In the genomic region with DNA sequence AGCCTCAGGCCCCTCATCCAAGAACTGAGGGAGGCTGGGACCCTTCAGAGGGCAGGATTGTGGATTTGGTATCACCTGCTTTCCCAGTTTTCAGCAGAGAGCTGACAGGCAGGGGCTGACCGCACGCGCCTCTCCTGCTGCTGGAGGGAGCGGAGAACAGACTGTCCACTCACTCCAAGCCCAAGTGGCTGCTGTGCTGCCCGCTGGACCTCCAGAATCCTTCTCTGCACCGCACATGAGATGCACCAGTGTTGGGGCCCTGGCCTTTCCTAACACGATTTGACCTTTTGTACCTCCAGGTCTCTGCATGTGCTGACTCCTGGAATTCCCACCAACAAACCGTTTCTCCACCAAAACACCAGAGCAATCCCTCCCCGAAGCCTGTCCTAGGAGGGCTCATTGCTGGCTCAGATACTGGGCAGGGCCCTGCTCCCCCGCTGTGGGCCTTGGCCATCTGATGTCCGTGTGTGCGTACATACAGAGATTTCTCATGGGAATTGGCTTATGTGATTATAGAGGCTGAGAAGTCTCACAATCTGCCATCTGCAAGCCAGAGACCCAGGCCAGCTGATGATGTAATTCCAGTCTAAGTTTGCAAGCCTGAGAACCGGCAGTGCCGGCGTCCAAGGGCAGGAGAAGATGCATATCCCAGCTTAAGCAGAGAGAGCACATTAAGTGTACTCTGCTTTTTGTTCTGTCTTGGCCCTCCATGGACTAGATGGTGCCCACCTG, we compare ENCODE assay signal across 15 cellular contexts.
A peak's percentile ranks its signal among the peaks of the same experiment; 100 is the strongest.
DNase-seq lines count a peak whose midpoint lies in the region; ATAC-seq and TF ChIP-seq lines count a peak whose summit lies in the region.
"Had no signal": no experiment of that assay in that cellular context is flagged by ENCODE, and none has a peak within 500 bp of the region (broad histone marks: within the 10 kb centered on the region; RNA-seq: fewer than 3 reads in every experiment).

No MANE protein-coding gene starts in this region.

- no peak overlapping the region for H2AFZ ChIP-seq in smooth muscle cell (ENCODE audit: low read depth)

- peak overlapping the region; percentile 48 for H3K27ac ChIP-seq in smooth muscle cell (ENCODE audit: low read depth)
- H3K27ac ChIP-seq: A549, thyroid gland had no signal

- H4K20me1 ChIP-seq in smooth muscle cell (ENCODE audit: low read depth), result no peaks in the 10 kb centered on the region

- 46% methylated on average over 15 of the region's 15 CpGs for WGBS in smooth muscle cell (ENCODE audit: low lambda C conversion rate)

- no peak for TF ChIP-seq CTCF in smooth muscle cell (IDR thresholded peaks at IDR 0.05; ENCODE audit: borderline replicate concordance, insufficient read depth, poor library complexity, severe bottlenecking)

- peaks cover 10% of the 10 kb centered on the region for H3F3A ChIP-seq in smooth muscle cell (ENCODE audit: low read depth)

- no peaks in the 10 kb centered on the region for H3K79me2 ChIP-seq in smooth muscle cell (ENCODE audit: low read depth)

- H3K27me3 ChIP-seq in smooth muscle cell (ENCODE audit: low read depth), result no peaks in the 10 kb centered on the region
- H3K27me3 ChIP-seq: thyroid gland had no signal

- peaks cover 10% of the 10 kb centered on the region for H3K36me3 Mint-ChIP-seq in activated T-helper 1 cell treated with anti-CD3 and anti-CD28 coated beads, Interleukin-12 subunit alpha, Interleukin-12 subunit beta, Interleukin-2, Interleukin-4 antibody, amounts not matched to agents 30 ng/mL and 10 ng/mL and 1 ng/mL, durations not matched to agents 14 hours and 24 hours and 36 hours (ENCODE audit: low read depth)

- H3K9ac ChIP-seq in smooth muscle cell (ENCODE audit: low read depth), result no peak overlapping the region

- H3K4me2 ChIP-seq in smooth muscle cell, result peak overlapping the region; percentile 0
- H3K4me2 ChIP-seq: A549 had no signal

- H3K4me1 ChIP-seq in smooth muscle cell (ENCODE audit: low read depth), result peaks cover 17% of the 10 kb centered on the region
- H3K4me1 ChIP-seq: A549, thyroid gland had no signal

- H3K4me3 ChIP-seq in smooth muscle cell, result no peak overlapping the region
- H3K4me3 ChIP-seq: A549, thyroid gland had no signal

- H3K27ac Mint-ChIP-seq in activated T-helper 1 cell treated with anti-CD3 and anti-CD28 coated beads, Interleukin-12 subunit alpha, Interleukin-12 subunit beta, Interleukin-2, Interleukin-4 antibody, amounts not matched to agents 30 ng/mL and 10 ng/mL and 1 ng/mL, durations not matched to agents 14 hours and 24 hours and 36 hours, result peak overlapping the region; percentile 49
- H3K27ac Mint-ChIP-seq: dendritic cell treated with granulocyte-macrophage colony-stimulating factor and Interleukin-4, amounts not matched to agents 40 ng/mL and 50 ng/mL, for 4 days; HFFc6 had no signal

- H3K27me3 Mint-ChIP-seq in activated T-helper 1 cell treated with anti-CD3 and anti-CD28 coated beads, Interleukin-12 subunit alpha, Interleukin-12 subunit beta, Interleukin-2, Interleukin-4 antibody, amounts not matched to agents 30 ng/mL and 10 ng/mL and 1 ng/mL, durations not matched to agents 14 hours and 24 hours and 36 hours (ENCODE audit: insufficient read depth), result no peaks in the 10 kb centered on the region

- no peaks in the 10 kb centered on the region for H3K36me3 ChIP-seq in smooth muscle cell (ENCODE audit: low read depth)
- H3K36me3 ChIP-seq: thyroid gland had no signal

- peaks cover 72% of the 10 kb centered on the region for H3K4me1 Mint-ChIP-seq in activated T-helper 1 cell treated with anti-CD3 and anti-CD28 coated beads, Interleukin-12 subunit alpha, Interleukin-12 subunit beta, Interleukin-2, Interleukin-4 antibody, amounts not matched to agents 30 ng/mL and 10 ng/mL and 1 ng/mL, durations not matched to agents 14 hours and 24 hours and 36 hours (ENCODE audit: low read depth)

- peak; percentile 42 for DNase-seq in NCI-H2171 treated with DMSO at 0.1 percent for 48 hours (lab: John Stamatoyannopoulos, UW)
- DNase-seq in NCI-H2171 (lab: John Stamatoyannopoulos, UW), result no peak
- no peak for DNase-seq in activated T-helper 1 cell treated with anti-CD3 and anti-CD28 coated beads, Interleukin-12 subunit alpha, Interleukin-12 subunit beta, Interleukin-2, Interleukin-4 antibody, amounts not matched to agents 30 ng/mL and 10 ng/mL and 1 ng/mL, durations not matched to agents 14 hours and 24 hours and 36 hours (ENCODE audit: low spot score)
- peak; percentile 77 for DNase-seq in left ventricle myocardium superior
- DNase-seq in smooth muscle cell (lab: John Stamatoyannopoulos, UW; ENCODE audit: unreplicated experiment), result no peak
- DNase-seq in activated CD4-positive, alpha-beta T cell treated with anti-CD3 and anti-CD28 coated beads, Interleukin-2, amount 50 U/mL, for 1 hour, result no peak
- DNase-seq in HUDEP-2 (lab: John Stamatoyannopoulos, UW; ENCODE audit: unreplicated experiment in 76 of 76), result no peak
- DNase-seq: foreskin fibroblast, HFFc6, NCI-H774, small intestine, thyroid gland had no signal

- intact Hi-C loops in activated T-helper 1 cell treated with anti-CD3 and anti-CD28 coated beads, Interleukin-12 subunit alpha, Interleukin-12 subunit beta, Interleukin-2, Interleukin-4 antibody, amounts not matched to agents 30 ng/mL and 10 ng/mL and 1 ng/mL, durations not matched to agents 14 hours and 24 hours and 36 hours (cut with micrococcal nuclease), result loop anchor here (10.0 kb wide), 2 partner anchors 332 to 412 kb away; no protein-coding TSS in a partner anchor
- intact Hi-C loops in left ventricle myocardium superior (cut with micrococcal nuclease), result no loop called here

- H3K9me3 Mint-ChIP-seq in activated T-helper 1 cell treated with anti-CD3 and anti-CD28 coated beads, Interleukin-12 subunit alpha, Interleukin-12 subunit beta, Interleukin-2, Interleukin-4 antibody, amounts not matched to agents 30 ng/mL and 10 ng/mL and 1 ng/mL, durations not matched to agents 14 hours and 24 hours and 36 hours, result peaks cover 4% of the 10 kb centered on the region
- H3K9me3 Mint-ChIP-seq: dendritic cell treated with granulocyte-macrophage colony-stimulating factor and Interleukin-4, amounts not matched to agents 40 ng/mL and 50 ng/mL, for 4 days had no signal

- ATAC-seq in left ventricle myocardium superior (peak; percentile 74), GM21576 (IDR thresholded peaks at IDR 0.05; ENCODE audit: unreplicated experiment) (no peak)
- ATAC-seq: A549 had no signal

- no peak overlapping the region for H3K4me3 Mint-ChIP-seq in activated T-helper 1 cell treated with anti-CD3 and anti-CD28 coated beads, Interleukin-12 subunit alpha, Interleukin-12 subunit beta, Interleukin-2, Interleukin-4 antibody, amounts not matched to agents 30 ng/mL and 10 ng/mL and 1 ng/mL, durations not matched to agents 14 hours and 24 hours and 36 hours
- H3K4me3 Mint-ChIP-seq: dendritic cell treated with granulocyte-macrophage colony-stimulating factor and Interleukin-4, amounts not matched to agents 40 ng/mL and 50 ng/mL, for 4 days; HFFc6 had no signal

- no peaks in the 10 kb centered on the region for H3K9me3 ChIP-seq in smooth muscle cell (replicated peaks; ENCODE audit: low read depth)
- H3K9me3 ChIP-seq: A549, thyroid gland had no signal

Comparison
In these comparisons a context has a peak if more than half of its experiments do, and no peak if none do; other contexts are left out.
1. DNase-seq: peak in NCI-H2171 treated with DMSO at 0.1 percent for 48 hours (single experiment) and left ventricle myocardium superior (single experiment); none in NCI-H2171 (single experiment), activated T-helper 1 cell treated with anti-CD3 and anti-CD28 coated beads, Interleukin-12 subunit alpha, Interleukin-12 subunit beta, Interleukin-2, Interleukin-4 antibody, amounts not matched to agents 30 ng/mL and 10 ng/mL and 1 ng/mL, durations not matched to agents 14 hours and 24 hours and 36 hours (single experiment), smooth muscle cell (single experiment), activated CD4-positive, alpha-beta T cell treated with anti-CD3 and anti-CD28 coated beads, Interleukin-2, amount 50 U/mL, for 1 hour (single experiment) and HUDEP-2 (0 of 76).